ENCODE assay signal across 8 cellular contexts in the genomic region with DNA sequence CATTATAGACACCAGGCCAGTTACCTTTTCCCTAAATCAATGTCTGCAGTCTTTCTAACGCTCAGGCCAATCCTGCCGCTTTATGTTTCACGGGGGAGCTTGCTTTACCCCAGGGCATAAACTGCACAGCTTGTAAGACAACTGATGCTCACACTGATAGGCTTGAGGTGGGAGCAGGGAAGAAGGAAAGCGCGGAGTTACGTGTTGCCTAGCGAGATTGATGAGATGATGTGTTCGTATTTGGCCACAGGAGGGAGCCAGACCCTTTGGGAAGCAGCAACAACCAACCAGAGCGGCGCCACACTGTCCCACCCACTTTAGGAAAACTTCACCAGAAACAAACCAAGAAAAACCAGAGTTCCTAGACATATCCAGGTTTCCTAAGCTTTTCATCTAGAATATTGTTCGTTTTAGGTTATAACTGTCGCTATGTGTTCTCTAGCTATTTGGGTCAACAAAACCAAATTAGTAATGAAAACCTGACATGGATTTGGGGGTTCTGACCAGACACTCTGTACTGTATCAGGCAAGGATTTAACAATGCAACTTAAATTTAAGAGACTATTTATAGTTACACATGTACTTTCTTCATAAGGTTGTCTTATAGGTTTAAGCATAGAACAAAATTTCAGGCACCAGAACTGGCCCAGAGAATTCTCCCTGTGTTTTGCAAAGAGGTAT. TPM values are rescaled to one million over a fixed set of nuclear protein-coding genes. Genes with fewer than 3 reads are reported as not detected.
A peak's percentile ranks its signal among the peaks of the same experiment; 100 is the strongest.
DNase-seq lines count a peak whose midpoint lies in the region; ATAC-seq and TF ChIP-seq lines count a peak whose summit lies in the region.

No MANE protein-coding gene starts in this region.

- peaks cover 3% of the 10 kb centered on the region for H3K27me3 ChIP-seq in lung (ENCODE audit: control insufficient read depth, insufficient read depth)

- ATAC-seq in HG03439 (IDR thresholded peaks at IDR 0.05; ENCODE audit: unreplicated experiment) (peak; percentile 86), lung (ENCODE audit: insufficient read depth, low FRiP score) (peak; percentile 96)

- TF ChIP-seq CTCF in lung (IDR thresholded peaks at IDR 0.05; ENCODE audit: control extremely low read depth, extremely low read depth), result peak; percentile 77

- DNase-seq in AML-193 (lab: John Stamatoyannopoulos, UW), result peak; percentile 74 to 75
- DNase-seq in GM19238 (ENCODE audit: insufficient read length, low spot score), result peak; percentile 39
- DNase-seq in NCI-H526 (lab: John Stamatoyannopoulos, UW), result peak; percentile 77 to 92
- peak; percentile 65 for DNase-seq in activated CD4-positive, alpha-beta T cell treated with anti-CD3 and anti-CD28 coated beads, Interleukin-2, amount 50 U/mL, for 1 hour
- DNase-seq in dermis microvascular lymphatic vessel endothelial cell (ENCODE audit: low read depth in 2 of 2), result peak; percentile 72 to 85
- peak; percentile 76 for DNase-seq in lung (ENCODE audit: low spot score)
- peak; percentile 51 for DNase-seq in stimulated activated CD8-positive, alpha-beta memory T cell treated with anti-CD3 and anti-CD28 coated beads, Interleukin-12 subunit alpha, Interleukin-12 subunit beta, amount 100 ng/mL, for 24 hours (ENCODE audit: extremely low read depth)

- peaks cover 2 to 3% of the 10 kb centered on the region in 2 donors for H3K4me1 ChIP-seq in lung (ENCODE audit: control insufficient read depth in 2 of 2, insufficient read depth in 2 of 2, low read length in 2 of 2)

- WGBS in lung, 2 donors, result 4 to 5% methylated on average over 12 of the region's 12 CpGs

- H3K9me3 ChIP-seq in lung (ENCODE audit: control insufficient read depth in 2 of 2, insufficient read depth in 1 of 2, low read length in 1 of 2), result no peaks in the 10 kb centered on the region

- H3K36me3 ChIP-seq in lung (ENCODE audit: control insufficient read depth in 2 of 2, insufficient read depth in 2 of 2, low read length in 2 of 2), result no peaks in the 10 kb centered on the region

- no peak overlapping the region for H3K4me3 ChIP-seq in lung

- H3K27ac ChIP-seq in lung (ENCODE audit: low read depth in 1 of 2, low read length in 1 of 2), result no peak overlapping the region

RNA-seq across cellular contexts. Expression of gene IL26, which starts 2.4 kb away (rescaled TPM):
- not detected in 2 replicates for total RNA-seq in dermis microvascular lymphatic vessel endothelial cell
- not detected for total RNA-seq in lung
- polyA plus RNA-seq in lung, result not detected

RNA-seq across cellular contexts. Expression of gene IL22, which starts 30.2 kb away (rescaled TPM):
- total RNA-seq in dermis microvascular lymphatic vessel endothelial cell (not detected in 2 replicates), lung (not detected)
- under 1 TPM in 1 of 2 donors, not detected in 1; 0.46 TPM for polyA plus RNA-seq in lung
